Comparison of ENCODE assay signal across 2 cellular contexts in the genomic region with DNA sequence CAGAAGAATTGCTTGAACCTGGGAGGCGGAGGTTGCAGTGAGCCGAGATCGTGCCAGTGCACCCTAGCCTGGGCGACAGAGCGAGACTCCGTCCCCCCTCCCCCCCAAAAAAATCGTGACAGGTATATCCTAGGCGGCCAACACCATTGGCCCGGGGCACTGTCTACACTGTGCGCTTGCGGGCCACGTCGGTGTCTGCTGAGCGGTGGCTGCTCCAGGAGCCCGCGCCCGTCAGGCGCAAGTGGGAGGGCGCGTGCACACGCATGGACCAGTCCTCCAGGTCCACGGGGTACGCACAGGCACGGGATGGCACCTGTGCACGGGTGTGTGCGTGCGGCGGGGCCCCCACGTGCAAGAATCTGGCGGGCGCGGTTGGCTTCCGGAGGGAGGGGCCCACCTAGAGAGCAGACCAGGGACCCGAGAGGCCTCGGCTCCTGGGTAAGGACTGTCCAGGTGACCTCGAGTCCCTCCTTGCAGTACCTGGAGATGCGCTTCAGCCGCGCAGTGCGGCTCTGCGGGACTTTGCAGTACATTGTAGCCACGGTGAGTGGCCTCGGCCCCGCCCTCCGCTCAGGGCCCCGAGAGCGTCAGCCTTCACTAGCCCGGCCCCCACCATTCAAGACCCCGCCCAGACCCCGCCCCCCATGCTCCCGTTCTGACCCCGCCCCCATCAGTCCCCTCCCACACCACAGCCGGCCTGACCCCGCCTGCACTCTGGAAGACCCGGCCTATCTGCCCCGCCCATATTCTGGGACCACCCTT.
TF ChIP-seq lines count a peak whose summit lies in the region.

No MANE protein-coding gene starts in this region.

TF ChIP-seq in HEK293, 187 proteins besides CTCF, POLR2A, EP300 and RAD21:
- TF ChIP-seq ZNF239 (tag by site-specific recombination; IDR thresholded peaks at IDR 0.05) (peak; percentile 85; the same call in 1 of the 2 replicates), SP3 (tag by site-specific recombination; IDR thresholded peaks at IDR 0.05) (peak; percentile 57; the same call in 1 of the 2 replicates), ZFP69B (tag by site-specific recombination; IDR thresholded peaks at IDR 0.05) (peak; percentile 62), ZIC2 (tag by site-specific recombination; IDR thresholded peaks at IDR 0.05) (no peak), KLF9 (tag by site-specific recombination; IDR thresholded peaks at IDR 0.05; ENCODE audit: low read depth) (peak; percentile 66), ZNF561 (tag by site-specific recombination; IDR thresholded peaks at IDR 0.05; ENCODE audit: borderline replicate concordance) (no peak), SP2 (tag by site-specific recombination; IDR thresholded peaks at IDR 0.05) (peak; percentile 49), ZXDB (tag by site-specific recombination; IDR thresholded peaks at IDR 0.05) (no peak), ZNF624 (tag by site-specific recombination; IDR thresholded peaks at IDR 0.05) (no peak), ZNF335 (tag by site-specific recombination; conservative IDR thresholded peaks at IDR 0.05) (peak; percentile 72), MYNN (tag by site-specific recombination; IDR thresholded peaks at IDR 0.05; ENCODE audit: borderline replicate concordance) (no peak), ZNF341 (tag by site-specific recombination; IDR thresholded peaks at IDR 0.05; ENCODE audit: low read depth) (peak; percentile 69), ZBTB20 (tag by site-specific recombination; IDR thresholded peaks at IDR 0.05) (peak; percentile 18), KLF16 (tag by site-specific recombination; IDR thresholded peaks at IDR 0.05) (peak; percentile 58; the same call in 1 of the 2 replicates), ZNF2 (tag by site-specific recombination; IDR thresholded peaks at IDR 0.05) (0 out of 2 replicates have a peak, but pooled peaks have one; percentile 33)
- TF ChIP-seq, protein P1, sequence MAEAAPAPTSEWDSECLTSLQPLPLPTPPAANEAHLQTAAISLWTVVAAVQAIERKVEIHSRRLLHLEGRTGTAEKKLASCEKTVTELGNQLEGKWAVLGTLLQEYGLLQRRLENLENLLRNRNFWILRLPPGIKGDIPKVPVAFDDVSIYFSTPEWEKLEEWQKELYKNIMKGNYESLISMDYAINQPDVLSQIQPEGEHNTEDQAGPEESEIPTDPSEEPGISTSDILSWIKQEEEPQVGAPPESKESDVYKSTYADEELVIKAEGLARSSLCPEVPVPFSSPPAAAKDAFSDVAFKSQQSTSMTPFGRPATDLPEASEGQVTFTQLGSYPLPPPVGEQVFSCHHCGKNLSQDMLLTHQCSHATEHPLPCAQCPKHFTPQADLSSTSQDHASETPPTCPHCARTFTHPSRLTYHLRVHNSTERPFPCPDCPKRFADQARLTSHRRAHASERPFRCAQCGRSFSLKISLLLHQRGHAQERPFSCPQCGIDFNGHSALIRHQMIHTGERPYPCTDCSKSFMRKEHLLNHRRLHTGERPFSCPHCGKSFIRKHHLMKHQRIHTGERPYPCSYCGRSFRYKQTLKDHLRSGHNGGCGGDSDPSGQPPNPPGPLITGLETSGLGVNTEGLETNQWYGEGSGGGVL (tag by site-specific recombination; IDR thresholded peaks at IDR 0.05), result no peak
- TF ChIP-seq, protein P2, sequence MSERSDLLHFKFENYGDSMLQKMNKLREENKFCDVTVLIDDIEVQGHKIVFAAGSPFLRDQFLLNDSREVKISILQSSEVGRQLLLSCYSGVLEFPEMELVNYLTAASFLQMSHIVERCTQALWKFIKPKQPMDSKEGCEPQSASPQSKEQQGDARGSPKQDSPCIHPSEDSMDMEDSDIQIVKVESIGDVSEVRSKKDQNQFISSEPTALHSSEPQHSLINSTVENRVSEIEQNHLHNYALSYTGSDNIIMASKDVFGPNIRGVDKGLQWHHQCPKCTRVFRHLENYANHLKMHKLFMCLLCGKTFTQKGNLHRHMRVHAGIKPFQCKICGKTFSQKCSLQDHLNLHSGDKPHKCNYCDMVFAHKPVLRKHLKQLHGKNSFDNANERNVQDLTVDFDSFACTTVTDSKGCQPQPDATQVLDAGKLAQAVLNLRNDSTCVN (tag by site-specific recombination; optimal IDR thresholded peaks at IDR 0.05), result peak; percentile 70
- TF ChIP-seq, protein P3, sequence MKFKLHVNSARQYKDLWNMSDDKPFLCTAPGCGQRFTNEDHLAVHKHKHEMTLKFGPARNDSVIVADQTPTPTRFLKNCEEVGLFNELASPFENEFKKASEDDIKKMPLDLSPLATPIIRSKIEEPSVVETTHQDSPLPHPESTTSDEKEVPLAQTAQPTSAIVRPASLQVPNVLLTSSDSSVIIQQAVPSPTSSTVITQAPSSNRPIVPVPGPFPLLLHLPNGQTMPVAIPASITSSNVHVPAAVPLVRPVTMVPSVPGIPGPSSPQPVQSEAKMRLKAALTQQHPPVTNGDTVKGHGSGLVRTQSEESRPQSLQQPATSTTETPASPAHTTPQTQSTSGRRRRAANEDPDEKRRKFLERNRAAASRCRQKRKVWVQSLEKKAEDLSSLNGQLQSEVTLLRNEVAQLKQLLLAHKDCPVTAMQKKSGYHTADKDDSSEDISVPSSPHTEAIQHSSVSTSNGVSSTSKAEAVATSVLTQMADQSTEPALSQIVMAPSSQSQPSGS (tag by site-specific recombination; IDR thresholded peaks at IDR 0.05; ENCODE audit: low read depth), result no peak
- TF ChIP-seq, protein P4, sequence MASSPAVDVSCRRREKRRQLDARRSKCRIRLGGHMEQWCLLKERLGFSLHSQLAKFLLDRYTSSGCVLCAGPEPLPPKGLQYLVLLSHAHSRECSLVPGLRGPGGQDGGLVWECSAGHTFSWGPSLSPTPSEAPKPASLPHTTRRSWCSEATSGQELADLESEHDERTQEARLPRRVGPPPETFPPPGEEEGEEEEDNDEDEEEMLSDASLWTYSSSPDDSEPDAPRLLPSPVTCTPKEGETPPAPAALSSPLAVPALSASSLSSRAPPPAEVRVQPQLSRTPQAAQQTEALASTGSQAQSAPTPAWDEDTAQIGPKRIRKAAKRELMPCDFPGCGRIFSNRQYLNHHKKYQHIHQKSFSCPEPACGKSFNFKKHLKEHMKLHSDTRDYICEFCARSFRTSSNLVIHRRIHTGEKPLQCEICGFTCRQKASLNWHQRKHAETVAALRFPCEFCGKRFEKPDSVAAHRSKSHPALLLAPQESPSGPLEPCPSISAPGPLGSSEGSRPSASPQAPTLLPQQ (tag by site-specific recombination; IDR thresholded peaks at IDR 0.05), result peak; percentile 45; the same call in 1 of the 2 replicates
- TF ChIP-seq, protein P5, sequence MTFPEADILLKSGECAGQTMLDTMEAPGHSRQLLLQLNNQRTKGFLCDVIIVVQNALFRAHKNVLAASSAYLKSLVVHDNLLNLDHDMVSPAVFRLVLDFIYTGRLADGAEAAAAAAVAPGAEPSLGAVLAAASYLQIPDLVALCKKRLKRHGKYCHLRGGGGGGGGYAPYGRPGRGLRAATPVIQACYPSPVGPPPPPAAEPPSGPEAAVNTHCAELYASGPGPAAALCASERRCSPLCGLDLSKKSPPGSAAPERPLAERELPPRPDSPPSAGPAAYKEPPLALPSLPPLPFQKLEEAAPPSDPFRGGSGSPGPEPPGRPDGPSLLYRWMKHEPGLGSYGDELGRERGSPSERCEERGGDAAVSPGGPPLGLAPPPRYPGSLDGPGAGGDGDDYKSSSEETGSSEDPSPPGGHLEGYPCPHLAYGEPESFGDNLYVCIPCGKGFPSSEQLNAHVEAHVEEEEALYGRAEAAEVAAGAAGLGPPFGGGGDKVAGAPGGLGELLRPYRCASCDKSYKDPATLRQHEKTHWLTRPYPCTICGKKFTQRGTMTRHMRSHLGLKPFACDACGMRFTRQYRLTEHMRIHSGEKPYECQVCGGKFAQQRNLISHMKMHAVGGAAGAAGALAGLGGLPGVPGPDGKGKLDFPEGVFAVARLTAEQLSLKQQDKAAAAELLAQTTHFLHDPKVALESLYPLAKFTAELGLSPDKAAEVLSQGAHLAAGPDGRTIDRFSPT (tag by site-specific recombination; IDR thresholded peaks at IDR 0.05), result 0 out of 2 replicates have a peak, but pooled peaks have one; percentile 50

TF ChIP-seq in K562, 482 proteins besides CTCF, POLR2A, EP300 and RAD21 (continues in another document):
- TF ChIP-seq SMARCB1 (IDR thresholded peaks at IDR 0.05; ENCODE audit: insufficient read length, low read depth) (no peak), MAZ (CRISPR knock-in tag; conservative IDR thresholded peaks at IDR 0.05 in 1 of 2, IDR thresholded peaks at IDR 0.05 in 1 of 2) (peak in 1 of 2 experiments; percentile 49; a peak in 3 of 4 replicates), ZNF239 (CRISPR knock-in tag; IDR thresholded peaks at IDR 0.05) (peak; percentile 38; the same call in 1 of the 2 replicates), ATF1 (CRISPR knock-in tag; IDR thresholded peaks at IDR 0.05) (no peak), ATF1 (tag; IDR thresholded peaks at IDR 0.05) (peak; percentile 39; the same call in 1 of the 2 replicates), SP1 (CRISPR knock-in tag; IDR thresholded peaks at IDR 0.05) (peak; percentile 63; the same call in 1 of the 2 replicates), ZBTB7A (IDR thresholded peaks at IDR 0.05; ENCODE audit: borderline replicate concordance, control insufficient read depth, low read depth, low read length) (peak; percentile 55; the same call in 1 of the 2 replicates), L3MBTL2 (IDR thresholded peaks at IDR 0.05) (peak; percentile 66; the same call in 1 of the 2 replicates), PHF8 (IDR thresholded peaks at IDR 0.05; ENCODE audit: borderline replicate concordance, low read length) (peak; percentile 42; the same call in 1 of the 2 replicates), CCNT2 (IDR thresholded peaks at IDR 0.05; ENCODE audit: borderline replicate concordance, extremely low read depth, insufficient read length, low read depth, low read length) (peak; percentile 15), BDP1 (IDR thresholded peaks at IDR 0.05; ENCODE audit: insufficient read depth, insufficient read length) (no peak), CXXC5 (CRISPR knock-in tag; IDR thresholded peaks at IDR 0.05) (peak; percentile 35; the same call in 1 of the 2 replicates), BHLHE40 (IDR thresholded peaks at IDR 0.05; ENCODE audit: low read length) (peak; percentile 63), ZEB2 (IDR thresholded peaks at IDR 0.05) (0 out of 2 replicates have a peak, but pooled peaks have one; percentile 3), ZNF699 (CRISPR knock-in tag; IDR thresholded peaks at IDR 0.05; ENCODE audit: insufficient replicate concordance) (no peak), ZNF282 (CRISPR knock-in tag; IDR thresholded peaks at IDR 0.05) (peak; percentile 84; the same call in 1 of the 2 replicates), NRF1 (conservative IDR thresholded peaks at IDR 0.05 in 1 of 2, IDR thresholded peaks at IDR 0.05 in 1 of 2) (peak in 1 of 2 experiments; percentile 45; a peak in 3 of 4 replicates)
- TF ChIP-seq, protein P6, sequence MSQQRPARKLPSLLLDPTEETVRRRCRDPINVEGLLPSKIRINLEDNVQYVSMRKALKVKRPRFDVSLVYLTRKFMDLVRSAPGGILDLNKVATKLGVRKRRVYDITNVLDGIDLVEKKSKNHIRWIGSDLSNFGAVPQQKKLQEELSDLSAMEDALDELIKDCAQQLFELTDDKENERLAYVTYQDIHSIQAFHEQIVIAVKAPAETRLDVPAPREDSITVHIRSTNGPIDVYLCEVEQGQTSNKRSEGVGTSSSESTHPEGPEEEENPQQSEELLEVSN (IDR thresholded peaks at IDR 0.05; ENCODE audit: borderline replicate concordance in 1 of 2, extremely low read depth in 1 of 2, insufficient read depth in 1 of 2, insufficient read length in 1 of 2, low read depth in 1 of 2, low read length in 1 of 2, poor library complexity in 1 of 2, severe bottlenecking in 1 of 2), result peak; percentile 76 to 80
- TF ChIP-seq, protein P7, sequence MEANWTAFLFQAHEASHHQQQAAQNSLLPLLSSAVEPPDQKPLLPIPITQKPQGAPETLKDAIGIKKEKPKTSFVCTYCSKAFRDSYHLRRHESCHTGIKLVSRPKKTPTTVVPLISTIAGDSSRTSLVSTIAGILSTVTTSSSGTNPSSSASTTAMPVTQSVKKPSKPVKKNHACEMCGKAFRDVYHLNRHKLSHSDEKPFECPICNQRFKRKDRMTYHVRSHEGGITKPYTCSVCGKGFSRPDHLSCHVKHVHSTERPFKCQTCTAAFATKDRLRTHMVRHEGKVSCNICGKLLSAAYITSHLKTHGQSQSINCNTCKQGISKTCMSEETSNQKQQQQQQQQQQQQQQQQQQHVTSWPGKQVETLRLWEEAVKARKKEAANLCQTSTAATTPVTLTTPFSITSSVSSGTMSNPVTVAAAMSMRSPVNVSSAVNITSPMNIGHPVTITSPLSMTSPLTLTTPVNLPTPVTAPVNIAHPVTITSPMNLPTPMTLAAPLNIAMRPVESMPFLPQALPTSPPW (CRISPR knock-in tag; IDR thresholded peaks at IDR 0.05), result peak; percentile 52; the same call in 1 of the 2 replicates
- TF ChIP-seq, protein P8, sequence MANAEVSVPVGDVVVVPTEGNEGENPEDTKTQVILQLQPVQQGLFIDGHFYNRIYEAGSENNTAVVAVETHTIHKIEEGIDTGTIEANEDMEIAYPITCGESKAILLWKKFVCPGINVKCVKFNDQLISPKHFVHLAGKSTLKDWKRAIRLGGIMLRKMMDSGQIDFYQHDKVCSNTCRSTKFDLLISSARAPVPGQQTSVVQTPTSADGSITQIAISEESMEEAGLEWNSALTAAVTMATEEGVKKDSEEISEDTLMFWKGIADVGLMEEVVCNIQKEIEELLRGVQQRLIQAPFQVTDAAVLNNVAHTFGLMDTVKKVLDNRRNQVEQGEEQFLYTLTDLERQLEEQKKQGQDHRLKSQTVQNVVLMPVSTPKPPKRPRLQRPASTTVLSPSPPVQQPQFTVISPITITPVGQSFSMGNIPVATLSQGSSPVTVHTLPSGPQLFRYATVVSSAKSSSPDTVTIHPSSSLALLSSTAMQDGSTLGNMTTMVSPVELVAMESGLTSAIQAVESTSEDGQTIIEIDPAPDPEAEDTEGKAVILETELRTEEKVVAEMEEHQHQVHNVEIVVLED (CRISPR knock-in tag; IDR thresholded peaks at IDR 0.05), result no peak
